ENCODE assay signal across 9 cellular contexts in the genomic region with DNA sequence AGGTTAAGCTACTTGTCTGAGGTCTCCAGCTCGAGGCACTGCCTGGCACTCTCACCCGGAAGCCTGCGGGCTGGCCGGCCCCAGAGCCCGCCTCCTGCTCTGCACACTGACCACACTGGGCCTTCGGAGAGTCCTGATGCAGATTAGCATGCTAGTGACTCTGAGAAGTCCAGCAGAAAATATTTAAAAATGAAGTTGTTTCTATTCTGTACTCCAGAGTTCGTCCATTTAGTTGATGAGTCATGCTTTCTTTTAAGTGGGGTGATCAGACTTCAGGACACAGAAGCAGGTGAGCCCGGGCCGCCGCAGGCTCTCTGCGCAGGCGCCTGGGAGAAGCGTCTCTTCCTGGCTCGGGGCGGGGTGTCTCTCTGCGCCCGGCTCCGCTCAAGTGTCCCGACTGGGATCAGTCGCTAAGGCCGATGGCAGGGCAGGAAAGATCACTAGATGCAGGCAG. TPM values are rescaled to one million over a fixed set of nuclear protein-coding genes. Genes with fewer than 3 reads are reported as not detected.
DNase-seq lines count a peak whose midpoint lies in the region; ATAC-seq, FAIRE-seq and TF ChIP-seq lines count a peak whose summit lies in the region.
"Had no signal": no experiment of that assay in that cellular context is flagged by ENCODE, and none has a peak within 500 bp of the region (broad histone marks: within the 10 kb centered on the region; RNA-seq: fewer than 3 reads in every experiment).

No MANE protein-coding gene starts in this region.

- peak overlapping the region; percentile 27 for H3K4me3 ChIP-seq in A549
- no peak overlapping the region for H3K4me3 ChIP-seq in BE2C (ENCODE audit: low read depth, low read length)

- H3K4me2 ChIP-seq in A549 = peak overlapping the region; percentile 81

- TF ChIP-seq EP300 in A549 (IDR thresholded peaks at IDR 0.05) = no peak

- peak; percentile 58 to 71 for DNase-seq in A549 (ENCODE audit: low read depth in 1 of 2, low spot score in 1 of 2)
- peak; percentile 9 for DNase-seq in activated T-helper 1 cell treated with Interleukin-2 at 50 U/mL for 16 hours (ENCODE audit: low read depth)
- peak in 30 of 42 donors; percentile 13 to 73 (median 40) for DNase-seq in head of caudate nucleus
- peak; percentile 82 for DNase-seq in renal cortical epithelial cell (ENCODE audit: low read depth)
- DNase-seq in urothelium cell line (ENCODE audit: low spot score) = no peak
- DNase-seq in NCI-H82 (lab: John Stamatoyannopoulos, UW) = no peak
- DNase-seq in BE2C = no peak

- TF ChIP-seq CTCF in A549 (IDR thresholded peaks at IDR 0.05) = no peak
- TF ChIP-seq CTCF in BE2C (IDR thresholded peaks at IDR 0.05; ENCODE audit: low read depth, low read length) = no peak

- TF ChIP-seq RAD21 in A549 (conservative IDR thresholded peaks at IDR 0.05 in 1 of 2, IDR thresholded peaks at IDR 0.05 in 1 of 2) = no peak

- WGBS in A549 (ENCODE audit: missing lambda C conversion rate) = 25% methylated on average over 21 of the region's 21 CpGs

- H3K27ac ChIP-seq in A549 = peak overlapping the region; percentile 79 to 88
- H3K27ac ChIP-seq: skin epidermis had no signal

- FAIRE-seq in A549 (lab: Jason Lieb, UNC) (no peak), urothelium cell line (lab: Jason Lieb, UNC) (no peak)

- intact Hi-C loops in head of caudate nucleus (cut with DNase I) = no loop called here

- H3K9me3 ChIP-seq in A549 (no peaks in the 10 kb centered on the region), BE2C (no peaks in the 10 kb centered on the region)

- POLR2A ChIA-PET in A549 (lab: Yijun Ruan, JAX) = interaction anchor here (1.3 kb wide), 1 partner anchor 67 kb away, joined by 5 read pairs; a partner anchor contains a TSS

- CTCF ChIA-PET in A549 (lab: Yijun Ruan, JAX) = interaction anchor here (1.2 to 3.7 kb wide), 3 partner anchors 20 to 67 kb away, joined by 4 to 11 read pairs (median 5); a partner anchor contains a TSS

- H3K36me3 ChIP-seq in BE2C = no peaks in the 10 kb centered on the region

- TF ChIP-seq POLR2A in A549 (IDR thresholded peaks at IDR 0.05; ENCODE audit: low read length) = 0 out of 2 replicates have a peak, but pooled peaks have one; percentile 21

- H3K27me3 ChIP-seq in BE2C = no peaks in the 10 kb centered on the region

- peak; percentile 76 to 84 for ATAC-seq in A549
- peak; percentile 73 for ATAC-seq in HG02588 (IDR thresholded peaks at IDR 0.05; ENCODE audit: unreplicated experiment)

- H3K4me1 ChIP-seq in A549 (peaks cover 55% of the 10 kb centered on the region), BE2C (no peaks in the 10 kb centered on the region; the same call in 1 of the 2 replicates)

TF ChIP-seq in A549, 52 proteins besides CTCF, POLR2A, EP300 and RAD21:
- no peak for TF ChIP-seq RNF2 (IDR thresholded peaks at IDR 0.05; ENCODE audit: borderline replicate concordance, low read depth)
- TF ChIP-seq, protein P1, sequence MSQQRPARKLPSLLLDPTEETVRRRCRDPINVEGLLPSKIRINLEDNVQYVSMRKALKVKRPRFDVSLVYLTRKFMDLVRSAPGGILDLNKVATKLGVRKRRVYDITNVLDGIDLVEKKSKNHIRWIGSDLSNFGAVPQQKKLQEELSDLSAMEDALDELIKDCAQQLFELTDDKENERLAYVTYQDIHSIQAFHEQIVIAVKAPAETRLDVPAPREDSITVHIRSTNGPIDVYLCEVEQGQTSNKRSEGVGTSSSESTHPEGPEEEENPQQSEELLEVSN (IDR thresholded peaks at IDR 0.05; ENCODE audit: borderline replicate concordance, low read depth) = peak; percentile 75; the same call in 1 of the 2 replicates
- TF ChIP-seq PHF8 (IDR thresholded peaks at IDR 0.05; ENCODE audit: borderline replicate concordance, low read depth) = no peak
- TF ChIP-seq, protein P2, sequence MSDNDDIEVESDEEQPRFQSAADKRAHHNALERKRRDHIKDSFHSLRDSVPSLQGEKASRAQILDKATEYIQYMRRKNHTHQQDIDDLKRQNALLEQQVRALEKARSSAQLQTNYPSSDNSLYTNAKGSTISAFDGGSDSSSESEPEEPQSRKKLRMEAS (IDR thresholded peaks at IDR 0.05) = peak; percentile 67
- TF ChIP-seq NFE2L2 (conservative IDR thresholded peaks at IDR 0.05; ENCODE audit: low read length) = peak; percentile 59
- TF ChIP-seq FOSL2 (IDR thresholded peaks at IDR 0.05) = 0 out of 2 replicates have a peak, but pooled peaks have one; percentile 15
- peak; percentile 90 for TF ChIP-seq FOSL2 (CRISPR knock-in tag; IDR thresholded peaks at IDR 0.05)
- TF ChIP-seq TFCP2L1 (CRISPR knock-in tag; IDR thresholded peaks at IDR 0.05) = no peak
- peak; percentile 79 for TF ChIP-seq MAFK (IDR thresholded peaks at IDR 0.05; ENCODE audit: partially characterized antibody)

RNA-seq across cellular contexts. Expression of a gene that starts 32.5 kb away (rescaled TPM):
- polyA plus RNA-seq in A549 (2011; rRNA removed) (not detected in 2 replicates), A549 (2017; fragmentation: RNase III; extraction: RNeasy Plus Mini Kit Qiagen cat#74134 plus additional on column Dnase treatment) (not detected in 3 replicates)
- not detected in 2 replicates for polyA plus RNA-seq in A549 (2012; cell fraction: cytosol; rRNA removed)
- not detected in 2 replicates for polyA plus RNA-seq in A549 (2012; cell fraction: nucleus; rRNA removed)
- polyA minus RNA-seq in A549 (2011; rRNA and poly(A)+ RNA removed) = not detected in 2 replicates
- total RNA-seq in renal cortical epithelial cell = not detected in 2 replicates
- polyA plus RNA-seq in BE2C (2012; ENCODE audit: insufficient read depth, insufficient read length, low read depth) = not detected

Comparison
In these comparisons a context has a peak if more than half of its experiments do, and no peak if none do; other contexts are left out.
1. DNase-seq: peak in A549 (2 of 2), activated T-helper 1 cell treated with Interleukin-2 at 50 U/mL for 16 hours (single experiment), head of caudate nucleus (30 of 42) and renal cortical epithelial cell (single experiment); none in urothelium cell line (single experiment), NCI-H82 (single experiment) and BE2C (single experiment).